Comparison of ENCODE assay signal across 14 cellular contexts in genomic region chr2:23647563-23647962, GRCh38.
DNase-seq lines count a peak whose midpoint lies in the region; ATAC-seq, FAIRE-seq and TF ChIP-seq lines count a peak whose summit lies in the region.
"Had no signal": no experiment of that assay in that cellular context is flagged by ENCODE, and none has a peak within 500 bp of the region (broad histone marks: within the 10 kb centered on the region; RNA-seq: fewer than 3 reads in every experiment).

No MANE protein-coding gene starts in this region.

- H3K79me2 ChIP-seq in H9 (ENCODE audit: insufficient read depth, low read length) = no peaks in the 10 kb centered on the region

- no peak overlapping the region for H3T11ph ChIP-seq in H9 (ENCODE audit: low read length)

- H3K79me1 ChIP-seq in H9 (ENCODE audit: insufficient read depth, low read depth, low read length, poor library complexity, severe bottlenecking) (no peaks in the 10 kb centered on the region), neuronal stem cell (ENCODE audit: low read depth, low read length) (no peaks in the 10 kb centered on the region)

- no peak for TF ChIP-seq POLR2A in gastrocnemius medialis (IDR thresholded peaks at IDR 0.05)

- H2AFZ ChIP-seq in H9 (ENCODE audit: low read length) = no peak overlapping the region
- H2AFZ ChIP-seq in neuronal stem cell (ENCODE audit: low read length) = no peak overlapping the region

- no peak overlapping the region for H2BK20ac ChIP-seq in H9 (ENCODE audit: low read depth, low read length, poor library complexity, severe bottlenecking)

- H2BK15ac ChIP-seq in H9 (ENCODE audit: low read depth, low read length) = no peak overlapping the region
- peak overlapping the region; percentile 23 for H2BK15ac ChIP-seq in neuronal stem cell (ENCODE audit: low read length)

- H3K36me3 ChIP-seq in kidney (ENCODE audit: control insufficient read depth in 1 of 2, insufficient read depth in 2 of 2, low read length in 2 of 2) = no peaks in the 10 kb centered on the region
- H3K36me3 ChIP-seq in neuronal stem cell (replicated peaks in 1 of 2; ENCODE audit: control insufficient read depth in 2 of 2, insufficient read depth in 2 of 2, low read length in 2 of 2) = peaks cover 0 to 3% of the 10 kb centered on the region in 2 donors
- peaks cover 0 to 7% of the 10 kb centered on the region in 2 donors for H3K36me3 ChIP-seq in gastrocnemius medialis
- H3K36me3 ChIP-seq: BLaER1 treated with 17β-estradiol and CSF1 and Interleukin-3, amounts not matched to agents 10 nM and 100 nM had no signal

- H3K4me3 Mint-ChIP-seq in H9 = no peak overlapping the region
- H3K4me3 Mint-ChIP-seq in brain = no peak overlapping the region
- H3K4me3 Mint-ChIP-seq: CD4-positive, CD25-positive, alpha-beta regulatory T cell had no signal

- H2AK5ac ChIP-seq in H9 (ENCODE audit: insufficient read length, low read length) = no peak overlapping the region
- peak overlapping the region; percentile 93 for H2AK5ac ChIP-seq in neuronal stem cell (ENCODE audit: low read depth, low read length)

- no peak overlapping the region for H3K14ac ChIP-seq in H9 (ENCODE audit: insufficient read depth, low read length)
- peak overlapping the region; percentile 22 for H3K14ac ChIP-seq in neuronal stem cell (ENCODE audit: low read length)

- H3K4me2 ChIP-seq in H9 (ENCODE audit: insufficient read depth, insufficient read length, low read length) (no peak overlapping the region), neuronal stem cell (ENCODE audit: insufficient read depth, low read length, poor library complexity, severe bottlenecking) (no peak overlapping the region)
- H3K4me2 ChIP-seq: BLaER1 treated with 17β-estradiol and CSF1 and Interleukin-3, amounts not matched to agents 10 nM and 100 nM had no signal

- no peak for FAIRE-seq in kidney (lab: Jason Lieb, UNC)
- FAIRE-seq: GM19239 had no signal

- H4K8ac ChIP-seq in H9 (replicated peaks; ENCODE audit: insufficient read length, low read depth, low read length) = no peak overlapping the region
- H4K8ac ChIP-seq in neuronal stem cell (ENCODE audit: low read depth, low read length) = no peak overlapping the region

- H3K4me1 Mint-ChIP-seq in H9 (peaks cover 13 to 16% of the 10 kb centered on the region in 2 experiments), brain (peaks cover 39% of the 10 kb centered on the region)
- H3K4me1 Mint-ChIP-seq: CD4-positive, CD25-positive, alpha-beta regulatory T cell had no signal

- no peak overlapping the region for H4K5ac ChIP-seq in H9 (ENCODE audit: insufficient read length, low read depth, low read length)

- H3K36me3 Mint-ChIP-seq in H9 (ENCODE audit: insufficient read depth in 1 of 3, low read depth in 3 of 3) = peaks cover 6 to 10% (median 8%) of the 10 kb centered on the region in 3 experiments; a peak in 6 of 7 replicates
- peaks cover 33% of the 10 kb centered on the region for H3K36me3 Mint-ChIP-seq in brain
- H3K36me3 Mint-ChIP-seq: CD4-positive, CD25-positive, alpha-beta regulatory T cell had no signal

- H2BK5ac ChIP-seq in H9 (ENCODE audit: insufficient read length, low read length) (no peak overlapping the region), neuronal stem cell (ENCODE audit: low read length) (no peak overlapping the region)

- no peak overlapping the region for H3K56ac ChIP-seq in H9 (ENCODE audit: insufficient read length, low read depth, low read length)

- in situ Hi-C loops in gastrocnemius medialis (cut with MboI; ENCODE audit: low sequenced_read_pairs in 4 of 4) = no loop called here

- H3K27ac Mint-ChIP-seq in H9 (peak overlapping the region in 2 of 3 experiments; percentile 29 to 79; a peak in 3 of 7 replicates), brain (peak overlapping the region in 3 of 5 experiments; percentile 14 to 60 (median 50))
- H3K27ac Mint-ChIP-seq: CD4-positive, CD25-positive, alpha-beta regulatory T cell had no signal

- H3K9ac ChIP-seq in H9 (ENCODE audit: extremely low read depth, insufficient read length, low read length) (no peak overlapping the region), kidney (ENCODE audit: low read length in 2 of 2) (no peak overlapping the region), neuronal stem cell (ENCODE audit: low read depth, low read length, poor library complexity) (peak overlapping the region; percentile 2)
- H3K9ac ChIP-seq: BLaER1 treated with 17β-estradiol and CSF1 and Interleukin-3, amounts not matched to agents 10 nM and 100 nM had no signal

- no peak overlapping the region for H2BK12ac ChIP-seq in H9 (ENCODE audit: insufficient read length, low read depth, low read length)
- peak overlapping the region; percentile 4 for H2BK12ac ChIP-seq in neuronal stem cell (ENCODE audit: low read length)

- no peaks in the 10 kb centered on the region for H3K4me1 ChIP-seq in H9 (ENCODE audit: insufficient read depth, low read length)
- H3K4me1 ChIP-seq in kidney (ENCODE audit: control insufficient read depth in 1 of 2, insufficient read depth in 1 of 2, low read depth in 1 of 2, low read length in 2 of 2) = no peaks in the 10 kb centered on the region
- peaks cover 0 to 24% of the 10 kb centered on the region in 2 donors for H3K4me1 ChIP-seq in neuronal stem cell (ENCODE audit: control insufficient read depth in 2 of 2, insufficient read depth in 1 of 2, low read depth in 1 of 2, low read length in 2 of 2)
- no peaks in the 10 kb centered on the region for H3K4me1 ChIP-seq in gastrocnemius medialis

- no peak for TF ChIP-seq CTCF in H9 (conservative IDR thresholded peaks at IDR 0.05)
- no peak for TF ChIP-seq CTCF in brain (conservative IDR thresholded peaks at IDR 0.05)
- TF ChIP-seq CTCF in kidney (IDR thresholded peaks at IDR 0.05; ENCODE audit: borderline replicate concordance, extremely low read depth, insufficient read depth) = no peak
- TF ChIP-seq CTCF in gastrocnemius medialis (IDR thresholded peaks at IDR 0.05 in 4 of 5, conservative IDR thresholded peaks at IDR 0.05 in 1 of 5) = no peak

- no CpG with 5 or more reads among the region's 13 CpGs for WGBS in H9 (ENCODE audit: extremely low coverage, insufficient read length, low lambda C conversion rate)
- no CpG with 5 or more reads among the region's 13 CpGs for WGBS in neuronal stem cell (ENCODE audit: extremely low coverage in 2 of 2, insufficient read length in 2 of 2, insufficient replicate concordance in 1 of 2), 2 donors

- H3K27me3 ChIP-seq in H9 (ENCODE audit: insufficient read depth, low read length) = no peaks in the 10 kb centered on the region
- no peaks in the 10 kb centered on the region for H3K27me3 ChIP-seq in neuronal stem cell (ENCODE audit: control insufficient read depth in 3 of 3, insufficient read depth in 3 of 3, low read depth in 1 of 3, low read length in 3 of 3)
- no peaks in the 10 kb centered on the region for H3K27me3 ChIP-seq in gastrocnemius medialis
- H3K27me3 ChIP-seq: BLaER1 treated with 17β-estradiol and CSF1 and Interleukin-3, amounts not matched to agents 10 nM and 100 nM had no signal

- H2BK120ac ChIP-seq in H9 (ENCODE audit: low read depth, low read length, poor library complexity, severe bottlenecking) = no peak overlapping the region
- H2BK120ac ChIP-seq in neuronal stem cell (ENCODE audit: low read depth, low read length) = no peak overlapping the region

- intact Hi-C loops in kidney (cut with DNase I) = no loop called here
- intact Hi-C loops in gastrocnemius medialis (cut with DNase I; ENCODE audit: low total_unique reads) = loop anchor here (10.0 kb wide), 1 partner anchor 283 kb away; no protein-coding TSS in a partner anchor

- no peak overlapping the region for H3K23ac ChIP-seq in H9 (ENCODE audit: insufficient read length, low read depth, low read length)
- H3K23ac ChIP-seq in neuronal stem cell (ENCODE audit: low read depth, low read length, poor library complexity) = no peak overlapping the region

- H3K18ac ChIP-seq in H9 (ENCODE audit: insufficient read length, low read depth, low read length) (no peak overlapping the region), neuronal stem cell (ENCODE audit: low read length) (peak overlapping the region; percentile 82)

- no peak overlapping the region for H3K4ac ChIP-seq in H9 (ENCODE audit: low read depth, low read length)
- H3K4ac ChIP-seq in neuronal stem cell (ENCODE audit: low read length) = no peak overlapping the region

- H3K27ac ChIP-seq in H9 (ENCODE audit: insufficient read length, low read depth, low read length) (no peak overlapping the region), kidney (ENCODE audit: low read depth in 2 of 2, low read length in 2 of 2) (no peak overlapping the region), neuronal stem cell (replicated peaks; ENCODE audit: low read length) (no peak overlapping the region), gastrocnemius medialis (no peak overlapping the region)
- H3K27ac ChIP-seq: BLaER1 treated with 17β-estradiol and CSF1 and Interleukin-3, amounts not matched to agents 10 nM and 100 nM had no signal

- H3K9me3 ChIP-seq in H9 (ENCODE audit: control insufficient read depth, low read depth, low read length) (no peaks in the 10 kb centered on the region), kidney (ENCODE audit: control insufficient read depth in 1 of 2, low read length in 2 of 2) (peaks cover 0 to 3% of the 10 kb centered on the region in 2 donors), neuronal stem cell (replicated peaks in 1 of 2; ENCODE audit: control insufficient read depth in 2 of 2, insufficient read depth in 1 of 2, low read depth in 1 of 2, low read length in 2 of 2) (peaks cover 10% of the 10 kb centered on the region in 2 donors), gastrocnemius medialis (no peaks in the 10 kb centered on the region)

- H4K20me1 ChIP-seq in H9 (ENCODE audit: control insufficient read depth, insufficient read depth, insufficient read length) = no peaks in the 10 kb centered on the region
- H4K20me1 ChIP-seq: BLaER1 treated with 17β-estradiol and CSF1 and Interleukin-3, amounts not matched to agents 10 nM and 100 nM had no signal

- ATAC-seq in gastrocnemius medialis = no peak

- H3K27me3 Mint-ChIP-seq in H9 (ENCODE audit: low read depth) (peaks cover 8% of the 10 kb centered on the region), brain (peaks cover 4% of the 10 kb centered on the region)

- H3K9me3 Mint-ChIP-seq in H9 = peaks cover 4 to 8% of the 10 kb centered on the region in 2 experiments; a peak in 2 of 5 replicates
- peaks cover 0 to 11% (median 3%) of the 10 kb centered on the region in 5 experiments for H3K9me3 Mint-ChIP-seq in brain
- H3K9me3 Mint-ChIP-seq: CD4-positive, CD25-positive, alpha-beta regulatory T cell had no signal

- H3K4me3 ChIP-seq in kidney (ENCODE audit: low read length in 2 of 2) (no peak overlapping the region), neuronal stem cell (ENCODE audit: low read length in 2 of 2) (no peak overlapping the region), gastrocnemius medialis (no peak overlapping the region)
- H3K4me3 ChIP-seq: BLaER1 treated with 17β-estradiol and CSF1 and Interleukin-3, amounts not matched to agents 10 nM and 100 nM had no signal

- H4K91ac ChIP-seq in H9 (ENCODE audit: insufficient read length, low read depth, low read length) = no peak overlapping the region
- H4K91ac ChIP-seq in neuronal stem cell (ENCODE audit: low read depth, low read length, poor library complexity) = no peak overlapping the region

- DNase-seq in H9 = no peak
- peak; percentile 67 for DNase-seq in kidney
- no peak for DNase-seq in neuronal stem cell (ENCODE audit: low spot score)
- no peak for DNase-seq in gastrocnemius medialis
- no peak for DNase-seq in NOMO-1 (lab: John Stamatoyannopoulos, UW; ENCODE audit: unreplicated experiment in 2 of 2)
- DNase-seq in cerebellum (ENCODE audit: low spot score) = no peak
- DNase-seq: ACHN; CD4-positive, CD25-positive, alpha-beta regulatory T cell; DMS53; GF-D8; IMR-90 had no signal

- H3K23me2 ChIP-seq in H9 (ENCODE audit: insufficient read length, low read depth, low read length, poor library complexity, severe bottlenecking) = no peaks in the 10 kb centered on the region
